In the genomic region with DNA sequence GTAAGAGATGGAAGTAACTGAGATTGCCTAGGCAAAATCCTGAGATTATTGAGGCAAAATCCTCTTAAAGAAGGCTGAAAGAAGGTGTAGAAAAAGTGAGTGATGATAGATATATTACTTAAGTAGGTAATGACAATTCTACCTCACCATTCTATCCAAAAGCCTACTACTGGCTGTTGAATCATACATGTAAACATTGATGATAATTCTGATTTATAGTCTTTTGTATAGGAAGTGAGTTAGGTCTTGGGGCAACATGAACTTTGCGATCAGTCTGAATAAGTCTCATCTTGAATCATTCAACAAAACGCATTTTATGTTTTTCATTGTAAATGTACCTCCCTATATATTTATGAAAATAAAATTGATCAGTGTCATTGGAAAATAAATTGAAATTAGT, we compare ENCODE assay signal across 19 cellular contexts.
DNase-seq lines count a peak whose midpoint lies in the region; ATAC-seq and TF ChIP-seq lines count a peak whose summit lies in the region.
"Had no signal": no experiment of that assay in that cellular context is flagged by ENCODE, and none has a peak within 500 bp of the region (broad histone marks: within the 10 kb centered on the region; RNA-seq: fewer than 3 reads in every experiment).

No MANE protein-coding gene starts in this region.

- peaks cover 31% of the 10 kb centered on the region for H3K36me3 Mint-ChIP-seq in activated CD8-positive, alpha-beta T cell treated with anti-CD3 and anti-CD28 coated beads for 36 hours (ENCODE audit: low read depth)
- H3K36me3 Mint-ChIP-seq in activated CD8-positive, alpha-beta T cell treated with anti-CD3 and anti-CD28 coated beads, Interleukin-2, amount 10 ng/mL, durations not matched to agents 7 days and 5 days (ENCODE audit: low read depth), result peaks cover 50% of the 10 kb centered on the region
- H3K36me3 Mint-ChIP-seq in CD8-positive, alpha-beta memory T cell, result peaks cover 17 to 86% (median 31%) of the 10 kb centered on the region in 3 donors
- H3K36me3 Mint-ChIP-seq in T-helper 17 cell (ENCODE audit: low read depth), result peaks cover 15% of the 10 kb centered on the region

- DNase-seq in activated CD8-positive, alpha-beta T cell treated with anti-CD3 and anti-CD28 coated beads for 36 hours, result no peak
- DNase-seq in activated CD8-positive, alpha-beta T cell treated with anti-CD3 and anti-CD28 coated beads, Interleukin-2, amount 10 ng/mL, durations not matched to agents 7 days and 5 days, result no peak
- no peak for DNase-seq in CD8-positive, alpha-beta memory T cell
- no peak for DNase-seq in T-helper 17 cell
- DNase-seq in smooth muscle cell (lab: John Stamatoyannopoulos, UW; ENCODE audit: unreplicated experiment), result no peak
- DNase-seq in HCEC 1CT, result no peak
- no peak for DNase-seq in activated CD4-positive, CD25-positive, alpha-beta regulatory T cell (lab: John Stamatoyannopoulos, UW)
- DNase-seq: BE2C, HFFc6, IMR-90, Karpas-422, NCI-H1436, NCI-H2029 treated with DMSO at 0.1 percent for 48 hours, NCI-H2171, NCI-H526, PC-9, SIG-M5 had no signal

- H3K9me3 Mint-ChIP-seq in activated CD8-positive, alpha-beta T cell treated with anti-CD3 and anti-CD28 coated beads for 36 hours, result no peaks in the 10 kb centered on the region
- H3K9me3 Mint-ChIP-seq in activated CD8-positive, alpha-beta T cell treated with anti-CD3 and anti-CD28 coated beads, Interleukin-2, amount 10 ng/mL, durations not matched to agents 7 days and 5 days (ENCODE audit: insufficient read depth), result no peaks in the 10 kb centered on the region
- H3K9me3 Mint-ChIP-seq in CD8-positive, alpha-beta memory T cell, result no peaks in the 10 kb centered on the region

- H3K4me1 Mint-ChIP-seq in activated CD8-positive, alpha-beta T cell treated with anti-CD3 and anti-CD28 coated beads for 36 hours (ENCODE audit: low read depth), result peaks cover 47% of the 10 kb centered on the region
- peaks cover 19% of the 10 kb centered on the region for H3K4me1 Mint-ChIP-seq in activated CD8-positive, alpha-beta T cell treated with anti-CD3 and anti-CD28 coated beads, Interleukin-2, amount 10 ng/mL, durations not matched to agents 7 days and 5 days (ENCODE audit: low read depth)
- H3K4me1 Mint-ChIP-seq in CD8-positive, alpha-beta memory T cell, result peaks cover 70 to 84% (median 76%) of the 10 kb centered on the region in 3 donors
- peaks cover 32% of the 10 kb centered on the region for H3K4me1 Mint-ChIP-seq in T-helper 17 cell

- 87% methylated on average over 2 of the region's 2 CpGs for WGBS in smooth muscle cell (ENCODE audit: low lambda C conversion rate)

- intact Hi-C loops in activated CD8-positive, alpha-beta T cell treated with anti-CD3 and anti-CD28 coated beads for 36 hours (cut with micrococcal nuclease), result no loop called here

- H3K4me1 ChIP-seq in CD8-positive, alpha-beta memory T cell (ENCODE audit: insufficient read depth, low read length), result no peaks in the 10 kb centered on the region
- peaks cover 8% of the 10 kb centered on the region for H3K4me1 ChIP-seq in smooth muscle cell (ENCODE audit: low read depth)
- H3K4me1 ChIP-seq: BE2C had no signal

- H3K9me3 ChIP-seq in CD8-positive, alpha-beta memory T cell (ENCODE audit: low read length), result no peaks in the 10 kb centered on the region
- no peaks in the 10 kb centered on the region for H3K9me3 ChIP-seq in T-helper 17 cell (ENCODE audit: control insufficient read depth, low read length, poor library complexity, severe bottlenecking)
- no peaks in the 10 kb centered on the region for H3K9me3 ChIP-seq in smooth muscle cell (replicated peaks; ENCODE audit: low read depth)
- H3K9me3 ChIP-seq: BE2C had no signal

- no peak overlapping the region for H2AFZ ChIP-seq in smooth muscle cell (ENCODE audit: low read depth)
- H2AFZ ChIP-seq: PC-9 had no signal

- no peak overlapping the region for H3K4me3 ChIP-seq in CD8-positive, alpha-beta memory T cell (ENCODE audit: low read length)
- no peak overlapping the region for H3K4me3 ChIP-seq in smooth muscle cell
- H3K4me3 ChIP-seq: PC-9 had no signal

- H3F3A ChIP-seq in smooth muscle cell (ENCODE audit: low read depth), result no peaks in the 10 kb centered on the region

- no peak overlapping the region for H3K4me3 Mint-ChIP-seq in activated CD8-positive, alpha-beta T cell treated with anti-CD3 and anti-CD28 coated beads for 36 hours
- H3K4me3 Mint-ChIP-seq in activated CD8-positive, alpha-beta T cell treated with anti-CD3 and anti-CD28 coated beads, Interleukin-2, amount 10 ng/mL, durations not matched to agents 7 days and 5 days, result no peak overlapping the region
- no peak overlapping the region for H3K4me3 Mint-ChIP-seq in CD8-positive, alpha-beta memory T cell
- no peak overlapping the region for H3K4me3 Mint-ChIP-seq in T-helper 17 cell
- H3K4me3 Mint-ChIP-seq: HFFc6 had no signal

- ATAC-seq in activated CD8-positive, alpha-beta T cell treated with anti-CD3 and anti-CD28 coated beads for 36 hours, result no peak
- no peak for ATAC-seq in activated CD8-positive, alpha-beta T cell treated with anti-CD3 and anti-CD28 coated beads, Interleukin-2, amount 10 ng/mL, durations not matched to agents 7 days and 5 days
- ATAC-seq in T-helper 17 cell, result no peak

- H3K27me3 Mint-ChIP-seq in activated CD8-positive, alpha-beta T cell treated with anti-CD3 and anti-CD28 coated beads for 36 hours, result no peaks in the 10 kb centered on the region
- no peaks in the 10 kb centered on the region for H3K27me3 Mint-ChIP-seq in activated CD8-positive, alpha-beta T cell treated with anti-CD3 and anti-CD28 coated beads, Interleukin-2, amount 10 ng/mL, durations not matched to agents 7 days and 5 days (ENCODE audit: low read depth)
- no peaks in the 10 kb centered on the region for H3K27me3 Mint-ChIP-seq in CD8-positive, alpha-beta memory T cell
- H3K27me3 Mint-ChIP-seq in T-helper 17 cell, result no peaks in the 10 kb centered on the region

- H4K20me1 ChIP-seq in smooth muscle cell (ENCODE audit: low read depth), result no peaks in the 10 kb centered on the region

- POLR2A ChIA-PET in activated CD8-positive, alpha-beta T cell treated with anti-CD3 and anti-CD28 coated beads for 36 hours (lab: Charles Lee), result no interaction called here
- POLR2A ChIA-PET in activated CD8-positive, alpha-beta T cell treated with anti-CD3 and anti-CD28 coated beads, Interleukin-2, amount 10 ng/mL, durations not matched to agents 7 days and 5 days (lab: Charles Lee), result no interaction called here
- POLR2A ChIA-PET in CD8-positive, alpha-beta memory T cell (lab: Charles Lee), result no interaction called here

- no peak overlapping the region for H3K27ac ChIP-seq in CD8-positive, alpha-beta memory T cell (ENCODE audit: low read depth, low read length)
- H3K27ac ChIP-seq in smooth muscle cell (ENCODE audit: low read depth), result peak overlapping the region; percentile 30
- H3K27ac ChIP-seq: HL-60, PC-9, RWPE1 had no signal

- H3K36me3 ChIP-seq in CD8-positive, alpha-beta memory T cell (ENCODE audit: insufficient read depth, low read length), result peaks cover 24% of the 10 kb centered on the region
- no peaks in the 10 kb centered on the region for H3K36me3 ChIP-seq in smooth muscle cell (ENCODE audit: low read depth)
- H3K36me3 ChIP-seq: BE2C had no signal

- no peaks in the 10 kb centered on the region for H3K79me2 ChIP-seq in smooth muscle cell (ENCODE audit: low read depth)

- H3K4me2 ChIP-seq in smooth muscle cell, result peak overlapping the region; percentile 7
- H3K4me2 ChIP-seq: PC-9 had no signal

- no peak overlapping the region for H3K9ac ChIP-seq in smooth muscle cell (ENCODE audit: low read depth)

- no peak for TF ChIP-seq CTCF in activated CD8-positive, alpha-beta T cell treated with anti-CD3 and anti-CD28 coated beads for 36 hours (IDR thresholded peaks at IDR 0.05)
- TF ChIP-seq CTCF in smooth muscle cell (IDR thresholded peaks at IDR 0.05; ENCODE audit: borderline replicate concordance, insufficient read depth, poor library complexity, severe bottlenecking), result no peak

- peak overlapping the region; percentile 6 for H3K27ac Mint-ChIP-seq in activated CD8-positive, alpha-beta T cell treated with anti-CD3 and anti-CD28 coated beads for 36 hours
- H3K27ac Mint-ChIP-seq in activated CD8-positive, alpha-beta T cell treated with anti-CD3 and anti-CD28 coated beads, Interleukin-2, amount 10 ng/mL, durations not matched to agents 7 days and 5 days, result no peak overlapping the region
- H3K27ac Mint-ChIP-seq in CD8-positive, alpha-beta memory T cell, result peak overlapping the region in 6 of 8 donors; percentile 44 to 82 (median 52)
- peak overlapping the region; percentile 79 for H3K27ac Mint-ChIP-seq in T-helper 17 cell
- H3K27ac Mint-ChIP-seq: HFFc6 had no signal

- H3K27me3 ChIP-seq in CD8-positive, alpha-beta memory T cell (ENCODE audit: insufficient read depth, low read length, poor library complexity, severe bottlenecking), result no peaks in the 10 kb centered on the region
- no peaks in the 10 kb centered on the region for H3K27me3 ChIP-seq in smooth muscle cell (ENCODE audit: low read depth)
- H3K27me3 ChIP-seq: BE2C had no signal

- CTCF ChIA-PET in activated CD8-positive, alpha-beta T cell treated with anti-CD3 and anti-CD28 coated beads for 36 hours (lab: Charles Lee), result no interaction called here
- CTCF ChIA-PET in activated CD8-positive, alpha-beta T cell treated with anti-CD3 and anti-CD28 coated beads, Interleukin-2, amount 10 ng/mL, durations not matched to agents 7 days and 5 days (lab: Charles Lee), result interaction anchor here (2.4 kb wide), 1 partner anchor 15 kb away, joined by 6 read pairs; no protein-coding TSS in a partner anchor
- CTCF ChIA-PET in CD8-positive, alpha-beta memory T cell (lab: Charles Lee), result no interaction called here
